Comparison of ENCODE assay signal across 23 cellular contexts in the genomic region with DNA sequence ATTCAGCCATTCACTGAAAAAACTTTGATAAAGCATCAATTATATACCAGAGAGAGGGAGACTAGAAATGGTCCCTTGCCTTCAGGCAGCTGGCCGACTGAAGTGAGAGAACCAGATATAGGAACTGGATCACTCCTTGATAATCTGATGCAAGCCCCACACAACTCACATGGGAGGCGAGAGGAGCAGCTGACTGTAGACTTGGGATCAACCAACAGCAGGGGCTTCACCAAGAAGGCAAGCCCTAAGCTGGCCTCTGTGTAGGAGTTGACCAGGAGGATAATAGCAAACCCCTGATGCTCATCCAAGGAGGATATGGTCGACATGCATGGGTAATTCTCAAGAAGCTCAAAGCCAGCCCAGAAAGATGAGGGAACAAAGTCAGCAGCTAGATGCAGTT.
"Had no signal": no experiment of that assay in that cellular context is flagged by ENCODE, and none has a peak within 500 bp of the region (broad histone marks: within the 10 kb centered on the region; RNA-seq: fewer than 3 reads in every experiment).

No MANE protein-coding gene starts in this region.

- H3K36me3 ChIP-seq: gastrocnemius medialis, heart right ventricle, left lung, lower lobe of right lung had no signal

- H3K27ac ChIP-seq: coronary artery, epithelial cell of prostate, esophagus squamous epithelium, gastrocnemius medialis, heart right ventricle, left lung, lower lobe of right lung had no signal

- ATAC-seq: effector memory CD8-positive, alpha-beta T cell; esophagus mucosa; gastrocnemius medialis; heart right ventricle; left colon; left lung; left ventricle myocardium superior; lower lobe of right lung; mucosa of descending colon had no signal

- H3K36me3 Mint-ChIP-seq: naive B cell had no signal

- H3K9me3 Mint-ChIP-seq: effector memory CD8-positive, alpha-beta T cell had no signal

- H3K4me3 ChIP-seq: coronary artery, esophagus squamous epithelium, gastrocnemius medialis, heart right ventricle, left lung, lower lobe of right lung, mucosa of descending colon had no signal

- H3K4me1 Mint-ChIP-seq: mesothelial cell of epicardium, naive B cell had no signal

- H3K27ac Mint-ChIP-seq: effector memory CD8-positive, alpha-beta T cell; endodermal cell; mesothelial cell of epicardium; naive B cell had no signal

- H3K4me3 Mint-ChIP-seq: effector memory CD8-positive, alpha-beta T cell; endodermal cell; mesothelial cell of epicardium; naive B cell had no signal

- H3K4me1 ChIP-seq: lower lobe of right lung had no signal

- H3K27me3 ChIP-seq: esophagus squamous epithelium, gastrocnemius medialis, heart right ventricle, left lung had no signal

- DNase-seq: dermis blood vessel endothelial cell; effector CD8-positive, alpha-beta T cell; effector memory CD8-positive, alpha-beta T cell; endodermal cell; erythroblast; esophagus squamous epithelium; foreskin fibroblast; foreskin melanocyte; gastrocnemius medialis; glutamatergic neuron; head of caudate nucleus; heart right ventricle; left colon; left lung; left ventricle myocardium superior; lower lobe of right lung; mesenchymal stem cell; mucosa of descending colon; naive B cell had no signal

- H3K27me3 Mint-ChIP-seq: naive B cell had no signal

- H3K9me3 ChIP-seq: esophagus squamous epithelium, gastrocnemius medialis, heart right ventricle, left lung, lower lobe of right lung, mucosa of descending colon had no signal
